In the genomic region with DNA sequence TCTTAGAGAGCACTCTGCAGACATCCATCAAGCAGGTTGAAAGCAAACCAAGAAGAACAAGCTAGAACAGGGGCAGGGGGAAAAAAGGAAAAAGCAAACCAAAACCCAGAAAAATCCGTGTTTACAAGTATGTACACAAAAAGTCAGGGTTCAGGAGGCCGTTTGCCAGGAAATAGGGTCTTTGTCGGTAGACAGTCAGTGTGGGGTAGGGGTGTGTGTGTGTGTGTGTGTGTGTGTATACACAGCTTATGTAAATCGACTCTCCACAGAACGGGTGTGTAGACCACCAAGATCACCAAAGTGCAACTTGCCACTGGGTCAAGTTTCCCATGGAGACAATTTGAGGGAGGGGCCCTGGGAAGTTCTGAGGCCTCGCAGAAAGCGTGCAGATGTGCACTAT, we compare ENCODE assay signal across 1 cellular context.
TF ChIP-seq lines count a peak whose summit lies in the region.

No MANE protein-coding gene starts in this region.

TF ChIP-seq in IMR-90, 13 proteins besides CTCF, POLR2A, EP300 and RAD21:
- TF ChIP-seq MAFK (IDR thresholded peaks at IDR 0.05; ENCODE audit: low read depth, low read length) (no peak), RFX5 (IDR thresholded peaks at IDR 0.05; ENCODE audit: low read depth, low read length) (no peak), RCOR1 (IDR thresholded peaks at IDR 0.05; ENCODE audit: insufficient replicate concordance, low read length) (no peak), FOS (IDR thresholded peaks at IDR 0.05; ENCODE audit: low read depth, low read length) (no peak), BHLHE40 (IDR thresholded peaks at IDR 0.05; ENCODE audit: low read depth, low read length) (no peak), CHD1 (IDR thresholded peaks at IDR 0.05; ENCODE audit: low read depth, low read length) (no peak), CEBPB (IDR thresholded peaks at IDR 0.05; ENCODE audit: low read depth, low read length) (no peak), SMC3 (IDR thresholded peaks at IDR 0.05; ENCODE audit: low read depth, low read length) (no peak), MXI1 (IDR thresholded peaks at IDR 0.05; ENCODE audit: borderline replicate concordance, low read depth, low read length) (no peak), MAZ (IDR thresholded peaks at IDR 0.05; ENCODE audit: borderline replicate concordance, low read depth, low read length) (no peak), NFE2L2 (IDR thresholded peaks at IDR 0.05; ENCODE audit: low read depth, low read length) (no peak)
- TF ChIP-seq, protein P1, sequence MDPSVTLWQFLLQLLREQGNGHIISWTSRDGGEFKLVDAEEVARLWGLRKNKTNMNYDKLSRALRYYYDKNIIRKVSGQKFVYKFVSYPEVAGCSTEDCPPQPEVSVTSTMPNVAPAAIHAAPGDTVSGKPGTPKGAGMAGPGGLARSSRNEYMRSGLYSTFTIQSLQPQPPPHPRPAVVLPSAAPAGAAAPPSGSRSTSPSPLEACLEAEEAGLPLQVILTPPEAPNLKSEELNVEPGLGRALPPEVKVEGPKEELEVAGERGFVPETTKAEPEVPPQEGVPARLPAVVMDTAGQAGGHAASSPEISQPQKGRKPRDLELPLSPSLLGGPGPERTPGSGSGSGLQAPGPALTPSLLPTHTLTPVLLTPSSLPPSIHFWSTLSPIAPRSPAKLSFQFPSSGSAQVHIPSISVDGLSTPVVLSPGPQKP (IDR thresholded peaks at IDR 0.05; ENCODE audit: borderline replicate concordance, low read depth, low read length) = no peak
- TF ChIP-seq, protein P2, sequence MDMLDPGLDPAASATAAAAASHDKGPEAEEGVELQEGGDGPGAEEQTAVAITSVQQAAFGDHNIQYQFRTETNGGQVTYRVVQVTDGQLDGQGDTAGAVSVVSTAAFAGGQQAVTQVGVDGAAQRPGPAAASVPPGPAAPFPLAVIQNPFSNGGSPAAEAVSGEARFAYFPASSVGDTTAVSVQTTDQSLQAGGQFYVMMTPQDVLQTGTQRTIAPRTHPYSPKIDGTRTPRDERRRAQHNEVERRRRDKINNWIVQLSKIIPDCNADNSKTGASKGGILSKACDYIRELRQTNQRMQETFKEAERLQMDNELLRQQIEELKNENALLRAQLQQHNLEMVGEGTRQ (IDR thresholded peaks at IDR 0.05; ENCODE audit: low read depth, low read length) = no peak
